In genomic region chr9:99237356-99237755, GRCh38 we compare ENCODE assay signal across 24 cellular contexts.
"Had no signal": no experiment of that assay in that cellular context is flagged by ENCODE, and none has a peak within 500 bp of the region (broad histone marks: within the 10 kb centered on the region; RNA-seq: fewer than 3 reads in every experiment).

No MANE protein-coding gene starts in this region.

- H3K27me3 Mint-ChIP-seq: activated naive CD4-positive, alpha-beta T cell treated with anti-CD3 and anti-CD28 coated beads, Interleukin-2, amount 10 ng/mL, durations not matched to agents 7 days and 5 days; activated naive CD8-positive, alpha-beta T cell treated with anti-CD3 and anti-CD28 coated beads, Interleukin-2, amount 50 U/mL, for 24 hours; T-cell had no signal

- H3K27ac ChIP-seq: esophagus muscularis mucosa, heart right ventricle, left ventricle myocardium inferior, neural progenitor cell, ovary, tibial nerve, uterus had no signal

- H3K9ac ChIP-seq: neural progenitor cell had no signal

- H3K9me3 Mint-ChIP-seq: activated naive CD4-positive, alpha-beta T cell treated with anti-CD3 and anti-CD28 coated beads, Interleukin-2, amount 10 ng/mL, durations not matched to agents 7 days and 5 days; activated T-cell treated with anti-CD3 and anti-CD28 coated beads, Interleukin-2, amount 50 U/mL, for 4 hours; neural progenitor cell; T-cell had no signal

- ATAC-seq: activated CD4-positive, CD25-positive, alpha-beta regulatory T cell treated with anti-CD3 and anti-CD28 coated beads, Interleukin-2, amount 50 U/mL, for 24 hours; activated naive CD8-positive, alpha-beta T cell treated with anti-CD3 and anti-CD28 coated beads, Interleukin-2, amount 50 U/mL, for 24 hours; activated T-cell treated with anti-CD3 and anti-CD28 coated beads, Interleukin-2, amount 50 U/mL, for 4 hours; heart right ventricle; sciatic nerve; T-cell had no signal

- DNase-seq: activated CD4-positive, alpha-beta T cell treated with anti-CD3 and anti-CD28 coated beads, Interleukin-2, amount 50 U/mL, for 1 hour; activated CD8-positive, alpha-beta memory T cell treated with anti-CD3 and anti-CD28 coated beads, Interleukin-2, amount 50 U/mL, for 4 hours; activated effector memory CD4-positive, alpha-beta T cell treated with Interleukin-2 at 50 U/mL for 16 hours; activated naive CD4-positive, alpha-beta T cell treated with anti-CD3 and anti-CD28 coated beads, Interleukin-2, amount 10 ng/mL, durations not matched to agents 7 days and 5 days; activated naive CD8-positive, alpha-beta T cell treated with anti-CD3 and anti-CD28 coated beads, Interleukin-2, amount 50 U/mL, for 24 hours; activated T-cell treated with anti-CD3 and anti-CD28 coated beads, Interleukin-2, amount 50 U/mL, for 4 hours; aorta; effector CD4-positive, alpha-beta T cell; heart right ventricle; left ventricle myocardium inferior; mammary epithelial cell; ovary; stimulated activated CD4-positive, alpha-beta T cell treated with anti-CD3 and anti-CD28 coated beads, Interleukin-4, amount 100 ng/mL, for 4 hours; stimulated activated naive CD4-positive, alpha-beta T cell treated with Interleukin-2 at 50 U/mL for 16 hours; substantia nigra; T-cell; T1000; uterus had no signal

- H2AFZ ChIP-seq: neural progenitor cell had no signal

- H3K4me2 ChIP-seq: neural progenitor cell had no signal

- H3K27ac Mint-ChIP-seq: neural progenitor cell, T-cell had no signal

- H3K4me1 Mint-ChIP-seq: neural progenitor cell had no signal

- H3K27me3 ChIP-seq: esophagus muscularis mucosa, heart right ventricle, neural progenitor cell, ovary, tibial nerve, uterus had no signal

- H3K4me3 ChIP-seq: esophagus muscularis mucosa, heart right ventricle, left ventricle myocardium inferior, neural progenitor cell, ovary, tibial nerve, uterus had no signal

- H3K36me3 ChIP-seq: neural progenitor cell, ovary, uterus had no signal

- H3K4me1 ChIP-seq: tibial nerve, uterus had no signal

- H3K9me3 ChIP-seq: esophagus muscularis mucosa, heart right ventricle, left ventricle myocardium inferior, ovary, tibial nerve, uterus had no signal

- FAIRE-seq: bronchial epithelial cell had no signal

- H3K4me3 Mint-ChIP-seq: activated naive CD4-positive, alpha-beta T cell treated with anti-CD3 and anti-CD28 coated beads, Interleukin-2, amount 10 ng/mL, durations not matched to agents 7 days and 5 days; activated naive CD8-positive, alpha-beta T cell treated with anti-CD3 and anti-CD28 coated beads, Interleukin-2, amount 50 U/mL, for 24 hours; activated T-cell treated with anti-CD3 and anti-CD28 coated beads, Interleukin-2, amount 50 U/mL, for 4 hours; neural progenitor cell; T-cell had no signal
